32 cellular contexts compared by ENCODE assay signal in genomic region chr10:100650693-100651092, GRCh38.
"Had no signal": no experiment of that assay in that cellular context is flagged by ENCODE, and none has a peak within 500 bp of the region (broad histone marks: within the 10 kb centered on the region; RNA-seq: fewer than 3 reads in every experiment).

No MANE protein-coding gene starts in this region.

- H3K4me1 ChIP-seq: breast epithelium had no signal

- H3K36me3 ChIP-seq: adrenal gland, brain microvascular endothelial cell, breast epithelium had no signal

- H3K9me3 ChIP-seq: adrenal gland, body of pancreas, breast epithelium had no signal

- DNase-seq: activated B cell treated with CpG ODN at 0.5 μM for 24 hours; activated CD4-positive, alpha-beta memory T cell treated with anti-CD3 and anti-CD28 coated beads for 36 hours; activated CD4-positive, alpha-beta T cell treated with anti-CD3 and anti-CD28 coated beads for 4 hours; activated CD4-positive, alpha-beta T cell treated with anti-CD3 and anti-CD28 coated beads, Interleukin-2, amount 10 ng/mL, durations not matched to agents 24 days and 14 days; activated CD4-positive, alpha-beta T cell treated with anti-CD3 and anti-CD28 coated beads, Interleukin-2, amount 50 U/mL, for 1 hour; activated CD4-positive, alpha-beta T cell treated with anti-CD3 and anti-CD28 coated beads, Interleukin-2, amount 50 U/mL, for 4 hours; activated CD4-positive, CD25-positive, alpha-beta regulatory T cell treated with anti-CD3 and anti-CD28 coated beads, Interleukin-2, amount 50 U/mL, for 72 hours; activated CD8-positive, alpha-beta memory T cell treated with anti-CD3 and anti-CD28 coated beads, Interleukin-2, amount 50 U/mL, for 4 hours; activated CD8-positive, alpha-beta T cell treated with anti-CD3 and anti-CD28 coated beads for 36 hours; activated effector memory CD4-positive, alpha-beta T cell treated with anti-CD3 and anti-CD28 coated beads, Interleukin-2, amount 50 U/mL, for 16 hours; activated gamma-delta T cell treated with Interleukin-2 at 50 U/mL for 16 hours; activated naive CD4-positive, alpha-beta T cell; activated naive CD4-positive, alpha-beta T cell treated with anti-CD3 and anti-CD28 coated beads for 36 hours; activated naive CD4-positive, alpha-beta T cell treated with anti-CD3 and anti-CD28 coated beads, Interleukin-2, amount 50 U/mL, for 16 hours; activated naive CD8-positive, alpha-beta T cell treated with anti-CD3 and anti-CD28 coated beads for 36 hours; activated T-cell treated with anti-CD3 and anti-CD28 coated beads for 4 hours; activated T-cell treated with anti-CD3 and anti-CD28 coated beads, Interleukin-2, amount 50 U/mL, for 1 hour; activated T-cell treated with anti-CD3 and anti-CD28 coated beads, Interleukin-2, amount 50 U/mL, for 4 hours; activated T-cell treated with anti-CD3 and anti-CD28 coated beads, Interleukin-2, amount 50 U/mL, for 72 hours; adrenal gland; amniotic stem cell; aorta; body of pancreas; brain microvascular endothelial cell; cerebellar nuclear complex; T-helper 1 cell; T-helper 2 cell; T-helper 9 cell had no signal

- FAIRE-seq: astrocyte, TTC549 had no signal

- H3K4me3 ChIP-seq: adrenal gland, body of pancreas, breast epithelium had no signal

- H3K27ac ChIP-seq: adrenal gland, body of pancreas, brain microvascular endothelial cell, breast epithelium, VCaP had no signal
